Comparison of ENCODE assay signal across 17 cellular contexts in the genomic region with DNA sequence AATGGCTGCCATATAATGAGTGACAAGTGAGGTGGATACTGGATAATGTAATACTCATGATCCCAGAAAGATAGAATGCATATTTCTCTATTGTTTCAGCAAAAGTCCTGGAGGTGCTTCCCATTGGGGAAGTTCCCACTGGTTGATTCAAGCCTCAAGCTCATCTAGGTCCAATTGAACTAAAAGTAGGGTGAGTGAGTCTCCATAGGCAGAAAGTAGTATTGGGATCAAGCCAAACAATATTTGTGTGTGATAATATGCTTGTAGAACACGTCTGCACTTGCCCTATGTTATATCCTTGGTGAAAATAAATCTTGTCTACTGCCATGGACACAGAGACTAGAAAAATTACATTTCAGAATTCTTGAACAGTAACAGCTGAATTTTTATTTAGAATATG. TPM values are rescaled to one million over a fixed set of nuclear protein-coding genes. Genes with fewer than 3 reads are reported as not detected.
A peak's percentile ranks its signal among the peaks of the same experiment; 100 is the strongest.
DNase-seq lines count a peak whose midpoint lies in the region; FAIRE-seq and TF ChIP-seq lines count a peak whose summit lies in the region.
"Had no signal": no experiment of that assay in that cellular context is flagged by ENCODE, and none has a peak within 500 bp of the region (broad histone marks: within the 10 kb centered on the region; RNA-seq: fewer than 3 reads in every experiment).

No MANE protein-coding gene starts in this region.

- H2BK120ac ChIP-seq in neuronal stem cell (ENCODE audit: low read depth, low read length): no peak overlapping the region

- DNase-seq in bronchial epithelial cell (ENCODE audit: low read depth): peak; percentile 77
- DNase-seq in epithelial cell of esophagus (ENCODE audit: low read depth): peak; percentile 71
- DNase-seq in neuronal stem cell (ENCODE audit: low spot score): no peak
- DNase-seq in HT-29 (ENCODE audit: low spot score): no peak
- DNase-seq in foreskin fibroblast: no peak
- no peak for DNase-seq in left ventricle myocardium inferior
- DNase-seq: C1 segment of cervical spinal cord; Calu3; CD4-positive, alpha-beta memory T cell; COR-L47; DMS53; DMS79 treated with DMSO at 0.1 percent for 48 hours; GF-D8; H9 had no signal

- H3K23ac ChIP-seq in neuronal stem cell (ENCODE audit: low read depth, low read length, poor library complexity): no peak overlapping the region

- H3K14ac ChIP-seq in neuronal stem cell (ENCODE audit: low read length): no peak overlapping the region

- no peak overlapping the region for H3K4me3 ChIP-seq in bronchial epithelial cell (ENCODE audit: low read depth, low read length)
- H3K4me3 ChIP-seq in epithelial cell of esophagus (ENCODE audit: low read length): no peak overlapping the region
- H3K4me3 ChIP-seq in neuronal stem cell (ENCODE audit: low read length in 2 of 2): no peak overlapping the region
- H3K4me3 ChIP-seq in foreskin fibroblast (ENCODE audit: low read depth in 1 of 2, low read length in 2 of 2): no peak overlapping the region
- H3K4me3 ChIP-seq in left ventricle myocardium inferior: no peak overlapping the region
- H3K4me3 ChIP-seq: GM23338 had no signal

- H3K18ac ChIP-seq in neuronal stem cell (ENCODE audit: low read length): no peak overlapping the region

- no peak for TF ChIP-seq CTCF in bronchial epithelial cell (IDR thresholded peaks at IDR 0.05; ENCODE audit: insufficient read depth, low read length, severe bottlenecking)
- TF ChIP-seq CTCF in epithelial cell of esophagus (IDR thresholded peaks at IDR 0.05; ENCODE audit: insufficient read depth, low read depth, low read length, missing control alignments): no peak
- no peak for TF ChIP-seq CTCF in foreskin fibroblast (IDR thresholded peaks at IDR 0.05; ENCODE audit: low read depth, low read length)
- no peak for TF ChIP-seq CTCF in left ventricle myocardium inferior (IDR thresholded peaks at IDR 0.05; ENCODE audit: borderline replicate concordance)

- no peak for FAIRE-seq in bronchial epithelial cell (lab: Jason Lieb, UNC)
- FAIRE-seq: GM12891, GM18507 had no signal

- no peak overlapping the region for H4K8ac ChIP-seq in neuronal stem cell (ENCODE audit: low read depth, low read length)

- intact Hi-C loops in left ventricle myocardium inferior (cut with micrococcal nuclease): no loop called here

- peak overlapping the region; percentile 35 for H2AFZ ChIP-seq in neuronal stem cell (ENCODE audit: low read length)
- H2AFZ ChIP-seq: GM23338 had no signal

- no peak overlapping the region for H4K91ac ChIP-seq in neuronal stem cell (ENCODE audit: low read depth, low read length, poor library complexity)

- no peaks in the 10 kb centered on the region for H3K4me1 ChIP-seq in neuronal stem cell (ENCODE audit: control insufficient read depth in 2 of 2, insufficient read depth in 1 of 2, low read depth in 1 of 2, low read length in 2 of 2)
- no peaks in the 10 kb centered on the region for H3K4me1 ChIP-seq in left ventricle myocardium inferior

- H3K27ac ChIP-seq in neuronal stem cell (replicated peaks; ENCODE audit: low read length): no peak overlapping the region
- no peak overlapping the region for H3K27ac ChIP-seq in left ventricle myocardium inferior (replicated peaks)

- H2BK12ac ChIP-seq in neuronal stem cell (ENCODE audit: low read length): no peak overlapping the region

- H3K4me2 ChIP-seq in neuronal stem cell (ENCODE audit: insufficient read depth, low read length, poor library complexity, severe bottlenecking): no peak overlapping the region
- H3K4me2 ChIP-seq: GM23338 had no signal

- H2BK5ac ChIP-seq in neuronal stem cell (ENCODE audit: low read length): no peak overlapping the region

- no peak overlapping the region for H3K4ac ChIP-seq in neuronal stem cell (ENCODE audit: low read length)

- H3K9me3 ChIP-seq in neuronal stem cell (replicated peaks in 1 of 2; ENCODE audit: control insufficient read depth in 2 of 2, insufficient read depth in 1 of 2, low read depth in 1 of 2, low read length in 2 of 2) (peaks cover 2 to 17% of the 10 kb centered on the region in 2 donors), left ventricle myocardium inferior (replicated peaks) (no peaks in the 10 kb centered on the region)

- no peak overlapping the region for H2AK5ac ChIP-seq in neuronal stem cell (ENCODE audit: low read depth, low read length)

- no peaks in the 10 kb centered on the region for H3K27me3 ChIP-seq in bronchial epithelial cell (ENCODE audit: control insufficient read depth, insufficient read depth, low read length)
- no peaks in the 10 kb centered on the region for H3K27me3 ChIP-seq in neuronal stem cell (ENCODE audit: control insufficient read depth in 3 of 3, insufficient read depth in 3 of 3, low read depth in 1 of 3, low read length in 3 of 3)
- no peaks in the 10 kb centered on the region for H3K27me3 ChIP-seq in left ventricle myocardium inferior (ENCODE audit: low read depth)

- H3K9ac ChIP-seq in neuronal stem cell (ENCODE audit: low read depth, low read length, poor library complexity): no peak overlapping the region

- H3K79me1 ChIP-seq in neuronal stem cell (ENCODE audit: low read depth, low read length): no peaks in the 10 kb centered on the region

- no peaks in the 10 kb centered on the region for H3K36me3 ChIP-seq in bronchial epithelial cell (ENCODE audit: control insufficient read depth, insufficient read depth, low read length)
- H3K36me3 ChIP-seq in neuronal stem cell (replicated peaks in 1 of 2; ENCODE audit: control insufficient read depth in 2 of 2, insufficient read depth in 2 of 2, low read length in 2 of 2): no peaks in the 10 kb centered on the region
- H3K36me3 ChIP-seq in left ventricle myocardium inferior: no peaks in the 10 kb centered on the region

- no CpG with 5 or more reads among the region's 1 CpG for WGBS in neuronal stem cell (ENCODE audit: extremely low coverage in 2 of 2, insufficient read length in 2 of 2, insufficient replicate concordance in 1 of 2), 2 donors

- H2BK15ac ChIP-seq in neuronal stem cell (ENCODE audit: low read length): no peak overlapping the region

RNA-seq across cellular contexts. Expression of a gene that starts 14.8 kb away (rescaled TPM):
- total RNA-seq in bronchial epithelial cell: 3.5 and 3.9 TPM in 2 replicates
- polyA plus RNA-seq in neuronal stem cell (2013, experiment 1 of 2): 0.73 TPM
- polyA plus RNA-seq in neuronal stem cell (2013, experiment 2 of 2): 0.97 TPM
- total RNA-seq in HT-29 (2014; rRNA removed; shearing (Covaris generic)): 7.9 and 11.0 TPM in 2 replicates
- total RNA-seq in left ventricle myocardium inferior: 62.0 TPM

Comparison
In these comparisons a context has a peak if more than half of its experiments do, and no peak if none do; other contexts are left out.
1. DNase-seq: peak in bronchial epithelial cell (single experiment) and epithelial cell of esophagus (single experiment); none in neuronal stem cell (single experiment), HT-29 (single experiment), foreskin fibroblast (0 of 2) and left ventricle myocardium inferior (single experiment).